In the genomic region with DNA sequence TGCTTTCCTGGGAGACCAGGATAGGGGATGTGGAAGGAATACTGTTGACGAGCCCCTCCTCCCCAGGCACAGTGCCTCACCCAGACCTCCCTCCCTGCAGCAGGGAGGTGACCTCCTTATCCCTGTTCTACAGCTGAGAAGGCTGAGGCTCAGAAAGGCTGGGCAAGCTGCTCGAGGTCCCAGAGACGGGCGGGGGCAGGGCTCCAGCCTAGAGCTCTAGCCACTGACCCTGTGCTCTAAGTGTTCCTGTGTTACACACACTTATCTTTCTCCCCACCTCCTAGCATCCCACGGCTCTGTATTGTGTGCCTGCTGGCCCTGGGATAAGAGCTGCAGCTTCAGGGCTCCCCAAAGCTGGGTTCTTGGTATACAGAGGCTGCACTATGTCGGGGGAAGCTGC, we compare ENCODE assay signal across 18 cellular contexts.
"Had no signal": no experiment of that assay in that cellular context is flagged by ENCODE, and none has a peak within 500 bp of the region (broad histone marks: within the 10 kb centered on the region; RNA-seq: fewer than 3 reads in every experiment).

No MANE protein-coding gene starts in this region.

- H3K27me3 Mint-ChIP-seq: IgD-negative memory B cell had no signal

- H3K4me3 Mint-ChIP-seq: IgD-negative memory B cell had no signal

- H3K9me3 Mint-ChIP-seq: IgD-negative memory B cell had no signal

- H3K4me2 ChIP-seq: SK-N-SH had no signal

- H3K9ac ChIP-seq: SK-N-SH had no signal

- DNase-seq: KBM-7, MV-4-11, NCI-H1048, NCI-H1105, NCI-H1417, NCI-H1436 treated with DMSO at 0.1 percent for 48 hours, NCI-H1694, NCI-H187 treated with DMSO at 0.1 percent for 48 hours, NCI-H2029 treated with DMSO at 0.1 percent for 48 hours, NCI-H2227 treated with DMSO at 0.1 percent for 48 hours, NCI-H524, NCI-H526 treated with DMSO at 0.1 percent for 48 hours, NCI-H748 treated with DMSO at 0.1 percent for 48 hours, RPMI8226, SHP77, SK-N-SH had no signal

- H3K9me3 ChIP-seq: SK-N-SH had no signal

- FAIRE-seq: RCC 7860 had no signal
